ENCODE assay signal across 8 cellular contexts in genomic region chr9:94165592-94166236, GRCh38.
DNase-seq lines count a peak whose midpoint lies in the region; ATAC-seq and TF ChIP-seq lines count a peak whose summit lies in the region.

No MANE protein-coding gene starts in this region.

- peak overlapping the region; percentile 76 for H3K27ac Mint-ChIP-seq in endodermal cell

- H3K9me3 ChIP-seq in HUES48 (ENCODE audit: control insufficient read depth, insufficient read depth, low read length) (no peaks in the 10 kb centered on the region), NT2/D1 (ENCODE audit: insufficient read depth, low read length) (no peaks in the 10 kb centered on the region), endodermal cell (ENCODE audit: control insufficient read depth, low read length) (no peaks in the 10 kb centered on the region)

- peaks cover 10% of the 10 kb centered on the region for H3K4me1 ChIP-seq in HUES48 (ENCODE audit: control insufficient read depth, insufficient read depth, low read length)
- no peaks in the 10 kb centered on the region for H3K4me1 ChIP-seq in NT2/D1 (ENCODE audit: insufficient read depth, insufficient read length)
- no peaks in the 10 kb centered on the region for H3K4me1 ChIP-seq in endodermal cell (ENCODE audit: control insufficient read depth, insufficient read depth, low read length)

- H3K27ac ChIP-seq in HUES48 (ENCODE audit: low read depth, low read length) = peak overlapping the region; percentile 100
- H3K27ac ChIP-seq in endodermal cell (ENCODE audit: low read depth, low read length) = peak overlapping the region; percentile 100

- DNase-seq in COLO668 (lab: John Stamatoyannopoulos, UW; ENCODE audit: unreplicated experiment) (peak; percentile 98), NT2/D1 (ENCODE audit: low read depth, low spot score) (peak; percentile 97), endodermal cell (peak; percentile 99), mesenteric fat pad (ENCODE audit: low spot score) (peak; percentile 99)
- DNase-seq in activated CD8-positive, alpha-beta memory T cell treated with anti-CD3 and anti-CD28 coated beads, Interleukin-2, amount 50 U/mL, for 24 hours (ENCODE audit: extremely low read depth) = peak; percentile 89
- DNase-seq in stimulated activated CD8-positive, alpha-beta memory T cell treated with anti-CD3 and anti-CD28 coated beads, Interleukin-15, amount 100 ng/mL, for 1 hour (ENCODE audit: low read depth) = peak; percentile 91

- peaks cover 15% of the 10 kb centered on the region for H3K4me1 Mint-ChIP-seq in endodermal cell

- no peaks in the 10 kb centered on the region for H3K9me3 Mint-ChIP-seq in endodermal cell

- no peaks in the 10 kb centered on the region for H3K27me3 Mint-ChIP-seq in endodermal cell (ENCODE audit: insufficient read depth)

- H3K27me3 ChIP-seq in HUES48 (ENCODE audit: control insufficient read depth, insufficient read depth, low read length) (no peaks in the 10 kb centered on the region), NT2/D1 (ENCODE audit: insufficient read depth, insufficient read length) (no peaks in the 10 kb centered on the region), endodermal cell (ENCODE audit: control insufficient read depth, insufficient read depth, low read length, poor library complexity, severe bottlenecking) (no peaks in the 10 kb centered on the region)

- H3K9ac ChIP-seq in HUES48 (ENCODE audit: low read depth, low read length) (peak overlapping the region; percentile 100), NT2/D1 (ENCODE audit: insufficient read length, low read depth) (peak overlapping the region; percentile 99), endodermal cell (ENCODE audit: extremely low read depth, low read length, poor library complexity, severe bottlenecking) (peak overlapping the region; percentile 98)

- 0 out of 2 replicates have a peak, but pooled peaks cover under 1% of the 10 kb centered on the region for H3K36me3 ChIP-seq in HUES48 (ENCODE audit: control insufficient read depth, insufficient read depth, low read length)
- H3K36me3 ChIP-seq in NT2/D1 (ENCODE audit: insufficient read depth, insufficient read length, low read length) = peaks cover 9% of the 10 kb centered on the region
- peaks cover 3% of the 10 kb centered on the region for H3K36me3 ChIP-seq in endodermal cell (ENCODE audit: control insufficient read depth, insufficient read depth, low read length)

- peak; percentile 89 for ATAC-seq in GM21423 (IDR thresholded peaks at IDR 0.05; ENCODE audit: unreplicated experiment)

- 1 to 11% methylated on average over 27 to 50 of the region's 50 CpGs for WGBS in endodermal cell (ENCODE audit: insufficient coverage in 1 of 2, insufficient read length in 1 of 2), 2 experiments

- no peak for TF ChIP-seq CTCF in endodermal cell (conservative IDR thresholded peaks at IDR 0.05)

- peak overlapping the region; percentile 88 for H3K4me3 ChIP-seq in HUES48 (ENCODE audit: low read depth, low read length)
- H3K4me3 ChIP-seq in NT2/D1 (ENCODE audit: insufficient read length, low read depth) = peak overlapping the region; percentile 79
- peak overlapping the region; percentile 72 for H3K4me3 ChIP-seq in endodermal cell (ENCODE audit: low read length)

- H3K36me3 Mint-ChIP-seq in endodermal cell (ENCODE audit: low read depth) = no peaks in the 10 kb centered on the region

- H3K4me3 Mint-ChIP-seq in endodermal cell = peak overlapping the region; percentile 95

Comparison
In these comparisons a context has a peak if more than half of its experiments do, and no peak if none do; other contexts are left out.
1. Peak in every context shown above with its lines: DNase-seq, ATAC-seq, H3K4me3 ChIP-seq and H3K27ac ChIP-seq.